1 cellular context compared by ENCODE assay signal in the genomic region with DNA sequence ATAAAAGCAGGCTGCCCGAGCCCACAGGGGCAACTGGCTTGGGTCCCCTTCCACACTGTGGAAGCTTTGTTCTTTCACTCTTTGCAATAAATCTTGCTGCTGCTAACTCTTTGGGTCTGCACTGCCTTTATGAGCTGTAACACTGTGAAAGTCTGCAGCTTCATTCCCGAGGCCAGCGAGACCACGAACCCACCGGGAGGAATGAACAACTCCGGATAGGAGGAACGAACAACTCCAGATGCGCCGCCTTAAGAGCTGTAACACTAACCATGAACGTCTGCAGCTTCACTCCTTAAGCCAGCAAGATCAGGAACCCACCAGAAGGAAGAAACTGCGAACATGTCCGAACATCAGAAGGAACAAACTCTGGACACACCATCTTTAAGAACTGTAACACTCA.
DNase-seq lines count a peak whose midpoint lies in the region.

No MANE protein-coding gene starts in this region.

- DNase-seq in islet precursor cell: peak; percentile 54
